Comparison of ENCODE assay signal across 22 cellular contexts in the genomic region with DNA sequence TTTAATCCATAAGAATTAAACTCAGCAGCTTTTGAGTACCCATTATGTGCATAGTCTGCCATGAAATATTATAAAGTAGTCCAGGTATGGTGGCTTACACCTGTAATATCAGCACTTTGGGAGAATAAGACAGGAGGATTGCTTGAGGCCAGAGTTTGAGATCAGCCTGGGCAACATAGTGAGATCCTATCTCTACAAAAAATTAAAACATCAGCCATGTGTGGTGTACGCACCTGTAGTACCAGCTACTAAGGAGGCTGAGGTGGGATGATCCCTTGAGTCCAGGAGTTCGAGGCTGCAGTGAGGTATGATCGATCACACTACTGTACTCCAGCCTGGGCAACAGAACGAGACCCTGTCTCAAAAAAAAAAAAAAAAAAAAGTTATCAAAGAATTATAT. TPM values are rescaled to one million over a fixed set of nuclear protein-coding genes. Genes with fewer than 3 reads are reported as not detected.
DNase-seq lines count a peak whose midpoint lies in the region; ATAC-seq and TF ChIP-seq lines count a peak whose summit lies in the region.
"Had no signal": no experiment of that assay in that cellular context is flagged by ENCODE, and none has a peak within 500 bp of the region (broad histone marks: within the 10 kb centered on the region; RNA-seq: fewer than 3 reads in every experiment).

No MANE protein-coding gene starts in this region.

- H3K4me1 ChIP-seq in right atrium auricular region (peaks cover 0 to 93% of the 10 kb centered on the region in 2 donors), RWPE2 (ENCODE audit: insufficient read depth, poor library complexity, severe bottlenecking) (peaks cover 60% of the 10 kb centered on the region)
- H3K4me1 ChIP-seq in naive thymus-derived CD4-positive, alpha-beta T cell (ENCODE audit: control insufficient read depth in 2 of 2, insufficient read depth in 2 of 2, low read length in 2 of 2): peaks cover 21 to 53% of the 10 kb centered on the region in 2 donors

- no peaks in the 10 kb centered on the region for H3K27me3 ChIP-seq in right atrium auricular region
- no peaks in the 10 kb centered on the region for H3K27me3 ChIP-seq in RWPE2 (ENCODE audit: insufficient read depth, poor library complexity, severe bottlenecking)
- H3K27me3 ChIP-seq in naive thymus-derived CD4-positive, alpha-beta T cell (ENCODE audit: control insufficient read depth in 2 of 2, insufficient read depth in 2 of 2, low read length in 2 of 2): no peaks in the 10 kb centered on the region
- H3K27me3 ChIP-seq: pancreas, SJSA1, tibial artery had no signal

- no peaks in the 10 kb centered on the region for H3K9me3 ChIP-seq in right atrium auricular region
- no peaks in the 10 kb centered on the region for H3K9me3 ChIP-seq in RWPE2 (ENCODE audit: severe bottlenecking)
- no peaks in the 10 kb centered on the region for H3K9me3 ChIP-seq in naive thymus-derived CD4-positive, alpha-beta T cell (ENCODE audit: control insufficient read depth in 2 of 3, low read length in 3 of 3)
- H3K9me3 ChIP-seq: pancreas, SJSA1, tibial artery had no signal

- peak overlapping the region in 9 of 10 donors; percentile 1 to 64 (median 29) for H3K4me3 Mint-ChIP-seq in naive thymus-derived CD4-positive, alpha-beta T cell
- H3K4me3 Mint-ChIP-seq: activated CD4-positive, alpha-beta memory T cell treated with anti-CD3 and anti-CD28 coated beads, Interleukin-2, amount 10 ng/mL, durations not matched to agents 7 days and 5 days; activated T-helper 1 cell treated with anti-CD3 and anti-CD28 coated beads, Interleukin-12 subunit alpha, Interleukin-12 subunit beta, Interleukin-2, Interleukin-4 antibody, amounts not matched to agents 30 ng/mL and 10 ng/mL and 1 ng/mL, durations not matched to agents 14 hours and 24 hours and 36 hours; stimulated activated naive B cell treated with anti-CD40 and anti-IgM and Interleukin-4, amounts not matched to agents 10 μg/mL and 1 μg/mL and 100 μg/mL, for 72 hours; T-helper 1 cell treated with Interleukin-12 subunit alpha and Interleukin-12 subunit beta and Interleukin-4 antibody, amounts not matched to agents 30 μg/mL and 1 μg/mL, for 36 hours had no signal

- POLR2A ChIA-PET in naive thymus-derived CD4-positive, alpha-beta T cell (lab: Charles Lee): no interaction called here

- H3K36me3 Mint-ChIP-seq in naive thymus-derived CD4-positive, alpha-beta T cell: peaks cover 0 to 3% (median 0%) of the 10 kb centered on the region in 5 donors

- ATAC-seq in Right ventricle myocardium inferior (no peak), RWPE2 (ENCODE audit: low read depth) (no peak), GM21423 (IDR thresholded peaks at IDR 0.05; ENCODE audit: unreplicated experiment) (no peak)
- ATAC-seq in naive thymus-derived CD4-positive, alpha-beta T cell: no peak
- no peak for ATAC-seq in stimulated activated naive CD8-positive, alpha-beta T cell treated with anti-CD3 and anti-CD28 coated beads, Interleukin-15, Interleukin-2, amounts not matched to agents 100 U/mL and 50 U/mL, for 24 hours
- ATAC-seq: pancreas had no signal

- H3K4me3 ChIP-seq in right atrium auricular region: no peak overlapping the region
- H3K4me3 ChIP-seq in RWPE2 (ENCODE audit: severe bottlenecking): no peak overlapping the region
- no peak overlapping the region for H3K4me3 ChIP-seq in naive thymus-derived CD4-positive, alpha-beta T cell (ENCODE audit: low read length)
- H3K4me3 ChIP-seq: pancreas, SJSA1, tibial artery had no signal

- no peaks in the 10 kb centered on the region for H3K9me3 Mint-ChIP-seq in naive thymus-derived CD4-positive, alpha-beta T cell
- H3K9me3 Mint-ChIP-seq: activated CD4-positive, alpha-beta memory T cell treated with anti-CD3 and anti-CD28 coated beads, Interleukin-2, amount 10 ng/mL, durations not matched to agents 7 days and 5 days; activated T-helper 1 cell treated with anti-CD3 and anti-CD28 coated beads, Interleukin-12 subunit alpha, Interleukin-12 subunit beta, Interleukin-2, Interleukin-4 antibody, amounts not matched to agents 30 ng/mL and 10 ng/mL and 1 ng/mL, durations not matched to agents 14 hours and 24 hours and 36 hours; stimulated activated naive B cell treated with anti-CD40 and anti-IgM and Interleukin-4, amounts not matched to agents 10 μg/mL and 1 μg/mL and 100 μg/mL, for 72 hours; T-helper 1 cell treated with Interleukin-12 subunit alpha and Interleukin-12 subunit beta and Interleukin-4 antibody, amounts not matched to agents 30 μg/mL and 1 μg/mL, for 36 hours had no signal

- CTCF ChIA-PET in naive thymus-derived CD4-positive, alpha-beta T cell (lab: Charles Lee): interaction anchor here (3.3 kb wide), 1 partner anchor 9 kb away, joined by 14 read pairs; no protein-coding TSS in a partner anchor

- no peaks in the 10 kb centered on the region for H3K27me3 Mint-ChIP-seq in naive thymus-derived CD4-positive, alpha-beta T cell
- H3K27me3 Mint-ChIP-seq: activated CD4-positive, alpha-beta memory T cell treated with anti-CD3 and anti-CD28 coated beads, Interleukin-2, amount 10 ng/mL, durations not matched to agents 7 days and 5 days; stimulated activated naive B cell treated with anti-CD40 and anti-IgM and Interleukin-4, amounts not matched to agents 10 μg/mL and 1 μg/mL and 100 μg/mL, for 72 hours had no signal

- no peak for TF ChIP-seq CTCF in right atrium auricular region (IDR thresholded peaks at IDR 0.05)
- no peak for TF ChIP-seq CTCF in RWPE2 (IDR thresholded peaks at IDR 0.05; ENCODE audit: poor library complexity, severe bottlenecking)

- H3K4me1 Mint-ChIP-seq in naive thymus-derived CD4-positive, alpha-beta T cell: peaks cover 62 to 90% (median 81%) of the 10 kb centered on the region in 7 donors

- intact Hi-C loops in Right ventricle myocardium inferior (cut with DNase I): no loop called here
- intact Hi-C loops in naive thymus-derived CD4-positive, alpha-beta T cell (cut with micrococcal nuclease): loop anchor here in 1 of 2 donors (2.0 kb wide), 1 partner anchor 14 kb away; no protein-coding TSS in a partner anchor

- no peaks in the 10 kb centered on the region for H3K36me3 ChIP-seq in right atrium auricular region
- H3K36me3 ChIP-seq in RWPE2 (ENCODE audit: low read depth): peaks cover 19% of the 10 kb centered on the region
- H3K36me3 ChIP-seq in naive thymus-derived CD4-positive, alpha-beta T cell (ENCODE audit: control insufficient read depth in 2 of 3, insufficient read depth in 3 of 3, low read length in 3 of 3): peaks cover 0 to 7% (median 0%) of the 10 kb centered on the region in 3 experiments
- H3K36me3 ChIP-seq: pancreas had no signal

- peak overlapping the region in 6 of 9 donors; percentile 3 to 57 (median 27) for H3K27ac Mint-ChIP-seq in naive thymus-derived CD4-positive, alpha-beta T cell
- H3K27ac Mint-ChIP-seq: stimulated activated naive B cell treated with anti-CD40 and anti-IgM and Interleukin-4, amounts not matched to agents 10 μg/mL and 1 μg/mL and 100 μg/mL, for 72 hours had no signal

- no peak for DNase-seq in right atrium auricular region (ENCODE audit: low spot score)
- no peak for DNase-seq in Right ventricle myocardium inferior (ENCODE audit: missing footprints)
- DNase-seq in RWPE2 (ENCODE audit: low spot score): no peak
- DNase-seq in naive thymus-derived CD4-positive, alpha-beta T cell: no peak
- no peak for DNase-seq in stimulated activated naive CD8-positive, alpha-beta T cell treated with anti-CD3 and anti-CD28 coated beads, Interleukin-15, Interleukin-2, amounts not matched to agents 100 U/mL and 50 U/mL, for 24 hours
- no peak for DNase-seq in NCI-H1694 (lab: John Stamatoyannopoulos, UW)
- DNase-seq: activated CD4-positive, alpha-beta memory T cell treated with anti-CD3 and anti-CD28 coated beads, Interleukin-2, amount 10 ng/mL, durations not matched to agents 7 days and 5 days; DND-41; foreskin fibroblast; H7; hypothalamus; islet precursor cell; NCI-H187 treated with DMSO at 0.1 percent for 48 hours; NCI-H82; pancreas; stimulated activated naive B cell treated with anti-CD40 and anti-IgM and Interleukin-4, amounts not matched to agents 10 μg/mL and 1 μg/mL and 100 μg/mL, for 72 hours; tibial artery had no signal

- H3K27ac ChIP-seq in right atrium auricular region: peak overlapping the region; percentile 71 to 81
- H3K27ac ChIP-seq in RWPE2 (ENCODE audit: poor library complexity, severe bottlenecking): peak overlapping the region; percentile 65
- H3K27ac ChIP-seq in naive thymus-derived CD4-positive, alpha-beta T cell (ENCODE audit: low read depth, low read length): no peak overlapping the region
- H3K27ac ChIP-seq: KMS-11, SJSA1, tibial artery had no signal

RNA-seq across cellular contexts. Expression of a gene that starts 15.3 kb away (rescaled TPM):
- 10 to 100 TPM; 71.7 to 74.2 TPM for total RNA-seq in right atrium auricular region
- 123 TPM for total RNA-seq in Right ventricle myocardium inferior
- total RNA-seq in naive thymus-derived CD4-positive, alpha-beta T cell: 100 to 1,000 TPM in 4 of 5 experiments, 10 to 100 TPM in 1; 86.9 to 133 (median 116) TPM
- polyA plus RNA-seq in naive thymus-derived CD4-positive, alpha-beta T cell: 10 to 100 TPM; 28.2 to 47.3 TPM
